In the genomic region with DNA sequence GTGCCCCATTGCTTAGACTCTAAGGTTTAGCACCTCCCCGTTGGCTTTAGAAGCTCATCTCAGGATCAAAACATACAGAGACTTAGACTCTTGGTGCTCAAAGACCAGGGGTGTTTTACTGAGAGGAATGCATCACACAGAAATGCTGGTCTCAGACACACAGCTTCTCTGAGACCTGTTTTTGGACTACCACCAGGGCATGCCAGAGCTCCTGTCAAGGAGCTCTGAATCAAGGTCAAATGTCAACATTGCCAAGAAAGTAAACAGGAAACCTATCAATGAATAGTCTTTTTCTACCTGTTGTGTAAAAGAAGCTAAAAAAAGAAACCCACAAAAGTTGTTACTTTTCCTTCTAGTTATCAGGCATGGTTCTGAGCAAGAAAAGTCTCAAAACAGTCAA, we compare ENCODE assay signal across 20 cellular contexts.
DNase-seq lines count a peak whose midpoint lies in the region; ATAC-seq, FAIRE-seq and TF ChIP-seq lines count a peak whose summit lies in the region.
"Had no signal": no experiment of that assay in that cellular context is flagged by ENCODE, and none has a peak within 500 bp of the region (broad histone marks: within the 10 kb centered on the region; RNA-seq: fewer than 3 reads in every experiment).

No MANE protein-coding gene starts in this region.

- POLR2A ChIA-PET in HCT116 (lab: Charles Lee) = no interaction called here
- POLR2A ChIA-PET in PC-3 (lab: Charles Lee; ENCODE audit: unreplicated experiment) = interaction anchor here (0.7 kb wide), 1 partner anchor 34 kb away, joined by 7 read pairs; no protein-coding TSS in a partner anchor

- BruUV-seq in HCT116 (replicated peaks; lab: Mats Ljungman, UMichigan) = no TSS peak
- BruUV-seq in PC-3 (replicated peaks; lab: Mats Ljungman, UMichigan) = no TSS peak

- H3K27me3 Mint-ChIP-seq in endodermal cell (ENCODE audit: insufficient read depth) = no peaks in the 10 kb centered on the region

- no peak overlapping the region for H3K4me3 Mint-ChIP-seq in endodermal cell
- H3K4me3 Mint-ChIP-seq: CD4-positive, CD25-positive, alpha-beta regulatory T cell had no signal

- peak; percentile 75 for ATAC-seq in HCT116
- ATAC-seq in PC-3 = peak; percentile 43
- ATAC-seq in pancreas = peak; percentile 17 to 74 (median 66)
- ATAC-seq in GM18870 (IDR thresholded peaks at IDR 0.05; ENCODE audit: unreplicated experiment) = no peak

- peaks cover 87% of the 10 kb centered on the region for H3K36me3 Mint-ChIP-seq in endodermal cell (ENCODE audit: low read depth)
- H3K36me3 Mint-ChIP-seq: CD4-positive, CD25-positive, alpha-beta regulatory T cell had no signal

- no peaks in the 10 kb centered on the region for H3K9me3 Mint-ChIP-seq in endodermal cell

- no peak overlapping the region for H3K4me2 ChIP-seq in HCT116 (ENCODE audit: low read length)
- H3K4me2 ChIP-seq in PC-3 (ENCODE audit: low read length) = no peak overlapping the region

- peak; percentile 36; the same call in 1 of the 2 replicates for TF ChIP-seq RAD21 in HCT116 (IDR thresholded peaks at IDR 0.05; ENCODE audit: low read depth)

- H3K36me3 ChIP-seq in HCT116 (ENCODE audit: control insufficient read depth in 1 of 2, insufficient read depth in 2 of 2, low read length in 2 of 2) (no peaks in the 10 kb centered on the region), PC-3 (ENCODE audit: low read depth, low read length) (no peaks in the 10 kb centered on the region), endodermal cell (ENCODE audit: control insufficient read depth, insufficient read depth, low read length) (peaks cover 90% of the 10 kb centered on the region), pancreas (peaks cover 0 to 6% (median 0%) of the 10 kb centered on the region in 3 donors), suprapubic skin (peaks cover 24% of the 10 kb centered on the region)
- H3K36me3 ChIP-seq: BE2C had no signal

- H3K4me1 Mint-ChIP-seq in endodermal cell = peaks cover 10% of the 10 kb centered on the region
- H3K4me1 Mint-ChIP-seq: CD4-positive, CD25-positive, alpha-beta regulatory T cell had no signal

- H3K9me3 ChIP-seq in HCT116 (ENCODE audit: control insufficient read depth in 1 of 2, insufficient read depth in 1 of 2, low read depth in 1 of 2, low read length in 2 of 2) = no peaks in the 10 kb centered on the region
- H3K9me3 ChIP-seq in PC-3 (ENCODE audit: low read length) = no peaks in the 10 kb centered on the region
- H3K9me3 ChIP-seq in endodermal cell (ENCODE audit: control insufficient read depth, low read length) = no peaks in the 10 kb centered on the region
- no peaks in the 10 kb centered on the region for H3K9me3 ChIP-seq in pancreas
- H3K9me3 ChIP-seq in suprapubic skin = no peaks in the 10 kb centered on the region
- H3K9me3 ChIP-seq: BE2C, SJSA1 had no signal

- H2AFZ ChIP-seq in HCT116 (ENCODE audit: low read depth, low read length, poor library complexity, severe bottlenecking) = no peak overlapping the region
- no peak overlapping the region for H2AFZ ChIP-seq in PC-3 (ENCODE audit: low read length)

- RAD21 ChIA-PET in HCT116 (lab: Charles Lee; ENCODE audit: low non-redundant PET in 1 of 2, low total read pairs in 2 of 2, uncharacterized antibody in 2 of 2, unreplicated experiment in 2 of 2) = no interaction called here

- H3K4me1 ChIP-seq in HCT116 (ENCODE audit: control insufficient read depth in 1 of 2, insufficient read depth in 2 of 2, low read length in 2 of 2) (peaks cover 0 to 10% of the 10 kb centered on the region in 2 experiments; a peak in 2 of 4 replicates), PC-3 (ENCODE audit: insufficient read depth, low read length) (peaks cover 8% of the 10 kb centered on the region), endodermal cell (ENCODE audit: control insufficient read depth, insufficient read depth, low read length) (no peaks in the 10 kb centered on the region), pancreas (peaks cover 0 to 10% (median 0%) of the 10 kb centered on the region in 3 donors), suprapubic skin (no peaks in the 10 kb centered on the region)
- H3K4me1 ChIP-seq: BE2C, SJSA1 had no signal

- intact Hi-C loops in HCT116 (cut with micrococcal nuclease) (no loop called here), PC-3 (cut with micrococcal nuclease) (no loop called here), pancreas (cut with DNase I) (no loop called here), dorsolateral prefrontal cortex (cut with DNase I) (no loop called here)

- H3K9me2 ChIP-seq in HCT116 (ENCODE audit: insufficient read depth) (no peaks in the 10 kb centered on the region), PC-3 (replicated peaks; ENCODE audit: low read length) (no peaks in the 10 kb centered on the region)

- H3K27ac ChIP-seq in HCT116 (ENCODE audit: low read depth, low read length) (no peak overlapping the region), PC-3 (ENCODE audit: low read length) (no peak overlapping the region), endodermal cell (ENCODE audit: low read depth, low read length) (no peak overlapping the region), pancreas (no peak overlapping the region), suprapubic skin (no peak overlapping the region), dorsolateral prefrontal cortex (no peak overlapping the region)
- H3K27ac ChIP-seq: SJSA1 had no signal

- DNase-seq in HCT116 (ENCODE audit: low read depth, low spot score) = peak; percentile 6
- peak; percentile 30 for DNase-seq in PC-3
- DNase-seq in endodermal cell = peak; percentile 26
- DNase-seq in pancreas = no peak
- no peak for DNase-seq in suprapubic skin (ENCODE audit: low spot score in 2 of 2)
- DNase-seq in dorsolateral prefrontal cortex = no peak
- DNase-seq in NCI-H1930 (lab: John Stamatoyannopoulos, UW) = no peak
- DNase-seq: BE2C; CD4-positive, CD25-positive, alpha-beta regulatory T cell; COR-L47; GF-D8; GOT3; MV-4-11; NCI-H1417; NCI-H187 treated with DMSO at 0.1 percent for 48 hours; NCI-H226; NCI-H524 had no signal

- H3K4me3 ChIP-seq in HCT116 (replicated peaks in 1 of 2; ENCODE audit: low read depth in 1 of 2, low read length in 2 of 2) (no peak overlapping the region), PC-3 (ENCODE audit: low read length) (no peak overlapping the region), endodermal cell (ENCODE audit: low read length) (no peak overlapping the region), pancreas (no peak overlapping the region), suprapubic skin (no peak overlapping the region), dorsolateral prefrontal cortex (no peak overlapping the region)
- H3K4me3 ChIP-seq: SJSA1 had no signal

- no peaks in the 10 kb centered on the region for H3F3A ChIP-seq in PC-3 (ENCODE audit: low read length, unreplicated experiment)

- no peak for TF ChIP-seq EP300 in suprapubic skin (IDR thresholded peaks at IDR 0.05)

- H3K79me2 ChIP-seq in HCT116 (ENCODE audit: insufficient read depth, low read length) (no peaks in the 10 kb centered on the region), PC-3 (ENCODE audit: low read length) (no peaks in the 10 kb centered on the region)

- WGBS in endodermal cell (ENCODE audit: insufficient coverage in 1 of 2, insufficient read length in 1 of 2), 2 experiments = 82 to 100% methylated on average over 1 of the region's 1 CpG
- 29 to 51% methylated on average over 1 of the region's 1 CpG for WGBS in pancreas, 2 donors
- 75% methylated on average over 1 of the region's 1 CpG for WGBS in suprapubic skin

- no peak overlapping the region for H3K27ac Mint-ChIP-seq in endodermal cell
- H3K27ac Mint-ChIP-seq: CD4-positive, CD25-positive, alpha-beta regulatory T cell had no signal

- no peaks in the 10 kb centered on the region for H3K27me3 ChIP-seq in HCT116 (ENCODE audit: insufficient read depth, low read length)
- H3K27me3 ChIP-seq in PC-3 (ENCODE audit: low read length) = no peaks in the 10 kb centered on the region
- no peaks in the 10 kb centered on the region for H3K27me3 ChIP-seq in endodermal cell (ENCODE audit: control insufficient read depth, insufficient read depth, low read length, poor library complexity, severe bottlenecking)
- no peaks in the 10 kb centered on the region for H3K27me3 ChIP-seq in pancreas
- H3K27me3 ChIP-seq in suprapubic skin = no peaks in the 10 kb centered on the region
- H3K27me3 ChIP-seq in dorsolateral prefrontal cortex = no peaks in the 10 kb centered on the region
- H3K27me3 ChIP-seq: SJSA1 had no signal

- no peaks in the 10 kb centered on the region for H4K20me1 ChIP-seq in HCT116 (ENCODE audit: insufficient read depth)
- H4K20me1 ChIP-seq in PC-3 (ENCODE audit: low read length) = no peaks in the 10 kb centered on the region

- FAIRE-seq in pancreas (lab: Jason Lieb, UNC) = no peak
- FAIRE-seq: A204.1 had no signal

- CTCF ChIA-PET in HCT116 (lab: Charles Lee) = interaction anchor here (1.1 to 1.8 kb wide), 2 partner anchors 286 to 298 kb away, joined by 3 to 11 read pairs; no protein-coding TSS in a partner anchor
- CTCF ChIA-PET in PC-3 (lab: Charles Lee) = no interaction called here

- H3K9ac ChIP-seq in HCT116 (ENCODE audit: low read length) (no peak overlapping the region), PC-3 (ENCODE audit: low read length) (no peak overlapping the region), endodermal cell (ENCODE audit: extremely low read depth, low read length, poor library complexity, severe bottlenecking) (no peak overlapping the region)

- peak in 2 of 3 experiments; percentile 38 to 39; a peak in 3 of 6 replicates for TF ChIP-seq CTCF in HCT116 (IDR thresholded peaks at IDR 0.05 in 2 of 3, conservative IDR thresholded peaks at IDR 0.05 in 1 of 3; ENCODE audit: borderline replicate concordance in 1 of 3, insufficient read depth in 1 of 3, low read depth in 2 of 3, low read length in 2 of 3)
- TF ChIP-seq CTCF in PC-3 (conservative IDR thresholded peaks at IDR 0.05; ENCODE audit: low read depth, low read length) = no peak
- no peak for TF ChIP-seq CTCF in endodermal cell (conservative IDR thresholded peaks at IDR 0.05)
- no peak for TF ChIP-seq CTCF in pancreas (IDR thresholded peaks at IDR 0.05)
- no peak for TF ChIP-seq CTCF in suprapubic skin (IDR thresholded peaks at IDR 0.05)
- no peak for TF ChIP-seq CTCF in dorsolateral prefrontal cortex (IDR thresholded peaks at IDR 0.05 in 54 of 56, conservative IDR thresholded peaks at IDR 0.05 in 2 of 56; ENCODE audit: low read depth in 1 of 56, partially characterized antibody in 56 of 56)

- TF ChIP-seq POLR2A in HCT116 (IDR thresholded peaks at IDR 0.05; ENCODE audit: borderline replicate concordance, extremely low read depth, insufficient read depth, insufficient read length) = no peak
- TF ChIP-seq POLR2A in suprapubic skin (IDR thresholded peaks at IDR 0.05) = no peak

TF ChIP-seq in HCT116, 20 proteins besides CTCF, POLR2A, EP300 and RAD21:
- no peak for TF ChIP-seq ZNF274 (IDR thresholded peaks at IDR 0.05; ENCODE audit: low read depth, low read length)
- no peak for TF ChIP-seq EGR1 (IDR thresholded peaks at IDR 0.05; ENCODE audit: low read depth)
- no peak for TF ChIP-seq EZH2phosphoT487 (IDR thresholded peaks at IDR 0.05; ENCODE audit: borderline replicate concordance)
- no peak for TF ChIP-seq SP1 (IDR thresholded peaks at IDR 0.05; ENCODE audit: low read depth)
- TF ChIP-seq CBX3 (IDR thresholded peaks at IDR 0.05; ENCODE audit: low read depth) = no peak
- TF ChIP-seq, protein P1, sequence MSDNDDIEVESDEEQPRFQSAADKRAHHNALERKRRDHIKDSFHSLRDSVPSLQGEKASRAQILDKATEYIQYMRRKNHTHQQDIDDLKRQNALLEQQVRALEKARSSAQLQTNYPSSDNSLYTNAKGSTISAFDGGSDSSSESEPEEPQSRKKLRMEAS (IDR thresholded peaks at IDR 0.05) = no peak
- TF ChIP-seq JUND (IDR thresholded peaks at IDR 0.05) = no peak
TF ChIP-seq in HCT116: peak in this region for 0.

Comparison
In these comparisons a context has a peak if more than half of its experiments do, and no peak if none do; other contexts are left out.
1. DNase-seq: peak in HCT116 (single experiment), PC-3 (single experiment) and endodermal cell (single experiment); none in pancreas (0 of 6), suprapubic skin (0 of 2), dorsolateral prefrontal cortex (0 of 10) and NCI-H1930 (0 of 2).
2. CTCF ChIP-seq: peak in HCT116 (2 of 3); none in PC-3 (single experiment), endodermal cell (single experiment), pancreas (0 of 4), suprapubic skin (0 of 2) and dorsolateral prefrontal cortex (0 of 56).